Comparison of ENCODE assay signal across 1 cellular context in genomic region chr5:177370488-177371119, GRCh38.
TF ChIP-seq lines count a peak whose summit lies in the region.

No MANE protein-coding gene starts in this region.

TF ChIP-seq in HepG2, 621 proteins besides CTCF, POLR2A, EP300 and RAD21 (continues in another document):
- TF ChIP-seq HES4 (CRISPR knock-in tag; IDR thresholded peaks at IDR 0.05; ENCODE audit: borderline replicate concordance) (no peak), ZNF589 (CRISPR knock-in tag; conservative IDR thresholded peaks at IDR 0.05) (no peak), HIVEP1 (CRISPR knock-in tag; IDR thresholded peaks at IDR 0.05) (no peak), ZNF75D (CRISPR knock-in tag; IDR thresholded peaks at IDR 0.05; ENCODE audit: borderline replicate concordance) (no peak), CEBPG (CRISPR knock-in tag; IDR thresholded peaks at IDR 0.05) (no peak), PTBP1 (IDR thresholded peaks at IDR 0.05; ENCODE audit: low read depth, low read length, poor library complexity, severe bottlenecking) (no peak), POLR2AphosphoS2 (IDR thresholded peaks at IDR 0.05; ENCODE audit: low read depth, low read length) (no peak), CENPT (CRISPR knock-in tag; IDR thresholded peaks at IDR 0.05; ENCODE audit: low read depth) (no peak), PHB2 (IDR thresholded peaks at IDR 0.05; ENCODE audit: partially characterized antibody) (no peak), ZNF180 (CRISPR knock-in tag; IDR thresholded peaks at IDR 0.05; ENCODE audit: borderline replicate concordance, low read depth) (no peak), ZNF3 (CRISPR knock-in tag; IDR thresholded peaks at IDR 0.05) (no peak), ETV6 (CRISPR knock-in tag; conservative IDR thresholded peaks at IDR 0.05) (no peak), ZBTB33 (CRISPR knock-in tag; IDR thresholded peaks at IDR 0.05) (no peak; the same call in 1 of the 2 replicates), ZBTB21 (CRISPR knock-in tag; IDR thresholded peaks at IDR 0.05) (no peak), ZNF691 (CRISPR knock-in tag; IDR thresholded peaks at IDR 0.05; ENCODE audit: borderline replicate concordance, low read depth) (peak; percentile 74; the same call in 1 of the 2 replicates), DNMT3B (CRISPR knock-in tag; conservative IDR thresholded peaks at IDR 0.05) (no peak), ARNT (IDR thresholded peaks at IDR 0.05) (no peak), FUBP1 (CRISPR knock-in tag; IDR thresholded peaks at IDR 0.05; ENCODE audit: borderline replicate concordance) (no peak), ZSCAN29 (CRISPR knock-in tag; conservative IDR thresholded peaks at IDR 0.05) (no peak), ZNF619 (CRISPR knock-in tag; IDR thresholded peaks at IDR 0.05) (no peak), ZBTB44 (CRISPR knock-in tag; IDR thresholded peaks at IDR 0.05) (no peak), ZNF792 (CRISPR knock-in tag; IDR thresholded peaks at IDR 0.05) (peak; percentile 68; the same call in 1 of the 2 replicates), ZNF564 (CRISPR knock-in tag; IDR thresholded peaks at IDR 0.05) (no peak), HNRNPH1 (optimal IDR thresholded peaks at IDR 0.05; ENCODE audit: low read depth, low read length) (no peak), ZNF263 (CRISPR knock-in tag; IDR thresholded peaks at IDR 0.05) (no peak), MLX (CRISPR knock-in tag; IDR thresholded peaks at IDR 0.05) (no peak), SYNCRIP (IDR thresholded peaks at IDR 0.05; ENCODE audit: insufficient read depth, low read depth, low read length) (no peak), ATF6 (CRISPR knock-in tag; conservative IDR thresholded peaks at IDR 0.05) (peak; percentile 75; the same call in 1 of the 2 replicates), ZBTB38 (CRISPR knock-in tag; IDR thresholded peaks at IDR 0.05) (peak; percentile 59; the same call in 1 of the 2 replicates), MIER2 (CRISPR knock-in tag; IDR thresholded peaks at IDR 0.05) (no peak), ZNF614 (CRISPR knock-in tag; IDR thresholded peaks at IDR 0.05; ENCODE audit: borderline replicate concordance) (peak; percentile 59; the same call in 1 of the 2 replicates), KDM2A (CRISPR knock-in tag; IDR thresholded peaks at IDR 0.05; ENCODE audit: borderline replicate concordance, low read depth) (peak; percentile 83; the same call in 1 of the 2 replicates), MXD4 (CRISPR knock-in tag; IDR thresholded peaks at IDR 0.05) (peak; percentile 79), MTA1 (CRISPR knock-in tag; IDR thresholded peaks at IDR 0.05; ENCODE audit: borderline replicate concordance) (no peak; the same call in 1 of the 2 replicates), MED13 (CRISPR knock-in tag; IDR thresholded peaks at IDR 0.05) (no peak), ASH2L (IDR thresholded peaks at IDR 0.05; ENCODE audit: insufficient read length, low read depth, low read length) (no peak), ZNF362 (CRISPR knock-in tag; IDR thresholded peaks at IDR 0.05; ENCODE audit: borderline replicate concordance) (no peak), RELA (CRISPR knock-in tag; IDR thresholded peaks at IDR 0.05) (0 out of 2 replicates have a peak, but pooled peaks have one; percentile 14), HNRNPUL1 (IDR thresholded peaks at IDR 0.05; ENCODE audit: low read depth, low read length) (no peak), ONECUT2 (CRISPR knock-in tag; IDR thresholded peaks at IDR 0.05) (no peak), CC2D1A (CRISPR knock-in tag; IDR thresholded peaks at IDR 0.05) (no peak), CBX2 (IDR thresholded peaks at IDR 0.05; ENCODE audit: low read depth, low read length) (no peak), CBX2 (CRISPR knock-in tag; IDR thresholded peaks at IDR 0.05; ENCODE audit: low read depth) (no peak), ATF1 (CRISPR knock-in tag; IDR thresholded peaks at IDR 0.05) (no peak), ATAD3A (CRISPR knock-in tag; IDR thresholded peaks at IDR 0.05) (no peak)
- TF ChIP-seq, protein P1, sequence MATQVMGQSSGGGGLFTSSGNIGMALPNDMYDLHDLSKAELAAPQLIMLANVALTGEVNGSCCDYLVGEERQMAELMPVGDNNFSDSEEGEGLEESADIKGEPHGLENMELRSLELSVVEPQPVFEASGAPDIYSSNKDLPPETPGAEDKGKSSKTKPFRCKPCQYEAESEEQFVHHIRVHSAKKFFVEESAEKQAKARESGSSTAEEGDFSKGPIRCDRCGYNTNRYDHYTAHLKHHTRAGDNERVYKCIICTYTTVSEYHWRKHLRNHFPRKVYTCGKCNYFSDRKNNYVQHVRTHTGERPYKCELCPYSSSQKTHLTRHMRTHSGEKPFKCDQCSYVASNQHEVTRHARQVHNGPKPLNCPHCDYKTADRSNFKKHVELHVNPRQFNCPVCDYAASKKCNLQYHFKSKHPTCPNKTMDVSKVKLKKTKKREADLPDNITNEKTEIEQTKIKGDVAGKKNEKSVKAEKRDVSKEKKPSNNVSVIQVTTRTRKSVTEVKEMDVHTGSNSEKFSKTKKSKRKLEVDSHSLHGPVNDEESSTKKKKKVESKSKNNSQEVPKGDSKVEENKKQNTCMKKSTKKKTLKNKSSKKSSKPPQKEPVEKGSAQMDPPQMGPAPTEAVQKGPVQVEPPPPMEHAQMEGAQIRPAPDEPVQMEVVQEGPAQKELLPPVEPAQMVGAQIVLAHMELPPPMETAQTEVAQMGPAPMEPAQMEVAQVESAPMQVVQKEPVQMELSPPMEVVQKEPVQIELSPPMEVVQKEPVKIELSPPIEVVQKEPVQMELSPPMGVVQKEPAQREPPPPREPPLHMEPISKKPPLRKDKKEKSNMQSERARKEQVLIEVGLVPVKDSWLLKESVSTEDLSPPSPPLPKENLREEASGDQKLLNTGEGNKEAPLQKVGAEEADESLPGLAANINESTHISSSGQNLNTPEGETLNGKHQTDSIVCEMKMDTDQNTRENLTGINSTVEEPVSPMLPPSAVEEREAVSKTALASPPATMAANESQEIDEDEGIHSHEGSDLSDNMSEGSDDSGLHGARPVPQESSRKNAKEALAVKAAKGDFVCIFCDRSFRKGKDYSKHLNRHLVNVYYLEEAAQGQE (IDR thresholded peaks at IDR 0.05; ENCODE audit: borderline replicate concordance in 1 of 2, low read depth in 1 of 2, low read length in 2 of 2): no peak
- TF ChIP-seq, protein P2, sequence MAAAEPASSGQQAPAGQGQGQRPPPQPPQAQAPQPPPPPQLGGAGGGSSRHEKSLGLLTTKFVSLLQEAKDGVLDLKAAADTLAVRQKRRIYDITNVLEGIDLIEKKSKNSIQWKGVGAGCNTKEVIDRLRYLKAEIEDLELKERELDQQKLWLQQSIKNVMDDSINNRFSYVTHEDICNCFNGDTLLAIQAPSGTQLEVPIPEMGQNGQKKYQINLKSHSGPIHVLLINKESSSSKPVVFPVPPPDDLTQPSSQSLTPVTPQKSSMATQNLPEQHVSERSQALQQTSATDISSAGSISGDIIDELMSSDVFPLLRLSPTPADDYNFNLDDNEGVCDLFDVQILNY (CRISPR knock-in tag; conservative IDR thresholded peaks at IDR 0.05): no peak
- TF ChIP-seq, protein P3, sequence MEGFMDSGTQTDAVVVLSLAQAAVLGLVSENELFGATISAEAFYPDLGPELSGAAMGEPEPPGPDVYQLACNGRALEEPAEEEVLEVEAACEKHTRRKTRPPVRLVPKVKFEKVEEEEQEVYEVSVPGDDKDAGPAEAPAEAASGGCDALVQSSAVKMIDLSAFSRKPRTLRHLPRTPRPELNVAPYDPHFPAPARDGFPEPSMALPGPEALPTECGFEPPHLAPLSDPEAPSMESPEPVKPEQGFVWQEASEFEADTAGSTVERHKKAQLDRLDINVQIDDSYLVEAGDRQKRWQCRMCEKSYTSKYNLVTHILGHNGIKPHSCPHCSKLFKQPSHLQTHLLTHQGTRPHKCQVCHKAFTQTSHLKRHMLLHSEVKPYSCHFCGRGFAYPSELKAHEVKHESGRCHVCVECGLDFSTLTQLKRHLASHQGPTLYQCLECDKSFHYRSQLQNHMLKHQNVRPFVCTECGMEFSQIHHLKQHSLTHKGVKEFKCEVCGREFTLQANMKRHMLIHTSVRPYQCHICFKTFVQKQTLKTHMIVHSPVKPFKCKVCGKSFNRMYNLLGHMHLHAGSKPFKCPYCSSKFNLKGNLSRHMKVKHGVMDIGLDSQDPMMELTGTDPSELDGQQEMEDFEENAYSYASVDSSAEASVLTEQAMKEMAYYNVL (CRISPR knock-in tag; IDR thresholded peaks at IDR 0.05; ENCODE audit: borderline replicate concordance): no peak
- TF ChIP-seq, protein P4, sequence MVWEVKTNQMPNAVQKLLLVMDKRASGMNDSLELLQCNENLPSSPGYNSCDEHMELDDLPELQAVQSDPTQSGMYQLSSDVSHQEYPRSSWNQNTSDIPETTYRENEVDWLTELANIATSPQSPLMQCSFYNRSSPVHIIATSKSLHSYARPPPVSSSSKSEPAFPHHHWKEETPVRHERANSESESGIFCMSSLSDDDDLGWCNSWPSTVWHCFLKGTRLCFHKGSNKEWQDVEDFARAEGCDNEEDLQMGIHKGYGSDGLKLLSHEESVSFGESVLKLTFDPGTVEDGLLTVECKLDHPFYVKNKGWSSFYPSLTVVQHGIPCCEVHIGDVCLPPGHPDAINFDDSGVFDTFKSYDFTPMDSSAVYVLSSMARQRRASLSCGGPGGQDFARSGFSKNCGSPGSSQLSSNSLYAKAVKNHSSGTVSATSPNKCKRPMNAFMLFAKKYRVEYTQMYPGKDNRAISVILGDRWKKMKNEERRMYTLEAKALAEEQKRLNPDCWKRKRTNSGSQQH (CRISPR knock-in tag; IDR thresholded peaks at IDR 0.05; ENCODE audit: low read depth): peak; percentile 43; the same call in 1 of the 2 replicates
